10 cellular contexts compared by ENCODE assay signal in genomic region chr15:75695206-75695605, GRCh38. TPM values are rescaled to one million over a fixed set of nuclear protein-coding genes. Genes with fewer than 3 reads are reported as not detected.
DNase-seq lines count a peak whose midpoint lies in the region; TF ChIP-seq lines count a peak whose summit lies in the region.
"Had no signal": no experiment of that assay in that cellular context is flagged by ENCODE, and none has a peak within 500 bp of the region (broad histone marks: within the 10 kb centered on the region; RNA-seq: fewer than 3 reads in every experiment).

No MANE protein-coding gene starts in this region.

- H3K4me3 ChIP-seq in GM06990 (replicated peaks; ENCODE audit: low read depth, low read length) (no peak overlapping the region), dorsolateral prefrontal cortex (no peak overlapping the region), sigmoid colon (no peak overlapping the region), lower leg skin (ENCODE audit: low read depth, poor library complexity, severe bottlenecking) (no peak overlapping the region)

- DNase-seq in GM06990 (ENCODE audit: extremely low read depth, insufficient read length) = peak; percentile 57
- DNase-seq in KBM-7 = peak; percentile 39
- no peak for DNase-seq in dorsolateral prefrontal cortex
- DNase-seq in sigmoid colon = no peak
- DNase-seq in activated CD4-positive, alpha-beta T cell treated with anti-CD3 and anti-CD28 coated beads, Interleukin-2, amount 50 U/mL, for 4 hours = no peak
- DNase-seq in activated T-cell treated with anti-CD3 and anti-CD28 coated beads, Interleukin-2, amount 50 U/mL, for 48 hours = no peak
- DNase-seq in lower leg skin (ENCODE audit: low spot score in 2 of 2) = no peak
- no peak for DNase-seq in NCI-H1694 (lab: John Stamatoyannopoulos, UW)
- DNase-seq: activated gamma-delta T cell treated with Interleukin-2 at 50 U/mL for 16 hours, kidney had no signal

- no peaks in the 10 kb centered on the region for H3K27me3 ChIP-seq in GM06990 (replicated peaks; ENCODE audit: control insufficient read depth, insufficient read depth, low read length)
- no peaks in the 10 kb centered on the region for H3K27me3 ChIP-seq in dorsolateral prefrontal cortex
- no peaks in the 10 kb centered on the region for H3K27me3 ChIP-seq in sigmoid colon

- TF ChIP-seq EP300 in sigmoid colon (IDR thresholded peaks at IDR 0.05) = no peak

- H3K4me1 ChIP-seq in sigmoid colon = peaks cover 0 to 78% (median 71%) of the 10 kb centered on the region in 4 donors

- TF ChIP-seq CTCF in GM06990 (IDR thresholded peaks at IDR 0.05; ENCODE audit: insufficient read depth, low read length, poor library complexity, severe bottlenecking) (no peak), dorsolateral prefrontal cortex (IDR thresholded peaks at IDR 0.05 in 54 of 56, conservative IDR thresholded peaks at IDR 0.05 in 2 of 56; ENCODE audit: low read depth in 1 of 56, partially characterized antibody in 56 of 56) (no peak), sigmoid colon (IDR thresholded peaks at IDR 0.05) (no peak), lower leg skin (IDR thresholded peaks at IDR 0.05) (no peak)

- WGBS in sigmoid colon, 2 donors = 47 to 81% methylated on average over 6 of the region's 6 CpGs
- WGBS in lower leg skin, 2 donors = 52 to 67% methylated on average over 6 of the region's 6 CpGs

- no peaks in the 10 kb centered on the region for H3K9me3 ChIP-seq in sigmoid colon

- H3K36me3 ChIP-seq in GM06990 (ENCODE audit: control insufficient read depth, insufficient read depth, low read length) (no peaks in the 10 kb centered on the region), sigmoid colon (peaks cover 9 to 25% (median 15%) of the 10 kb centered on the region in 4 donors)

- intact Hi-C loops in dorsolateral prefrontal cortex (cut with DNase I) (no loop called here), sigmoid colon (cut with DNase I) (no loop called here), lower leg skin (cut with DNase I; ENCODE audit: low total_unique reads) (no loop called here)

- H3K27ac ChIP-seq in dorsolateral prefrontal cortex (peak overlapping the region in 43 of 59 donors; percentile 10 to 85 (median 65)), sigmoid colon (peak overlapping the region; percentile 95 to 99 (median 97))

- TF ChIP-seq POLR2A in sigmoid colon (IDR thresholded peaks at IDR 0.05) (no peak), lower leg skin (IDR thresholded peaks at IDR 0.05) (no peak)

- in situ Hi-C loops in KBM-7 (cut with MboI; ENCODE audit: low pct_unique_long_range_greater_than_20kb, low sequenced_read_pairs) = no loop called here

RNA-seq across cellular contexts. Expression of gene CSPG4, which starts 17.4 kb away (rescaled TPM):
- total RNA-seq in dorsolateral prefrontal cortex (10 to 100 TPM in 109 of 120 experiments, 1 to 10 TPM in 11; 5.6 to 30.1 (median 13.8) TPM), sigmoid colon (100 to 1,000 TPM in 2 of 4 donors, 10 to 100 TPM in 2; 45.7 to 151 (median 93.9) TPM), lower leg skin (10 to 100 TPM in 2 of 4 donors, 1 to 10 TPM in 2; 9.1 to 28.7 (median 10.5) TPM)
- polyA plus RNA-seq in sigmoid colon = 1 to 10 TPM in 1 of 3 donors, under 1 TPM in 2; 0.23 to 8.4 (median 0.60) TPM

RNA-seq across cellular contexts. Expression of gene SNX33, which starts 47.5 kb away (rescaled TPM):
- 10 to 100 TPM in 90 of 120 experiments, 1 to 10 TPM in 30; 5.9 to 32.5 (median 11.7) TPM for total RNA-seq in dorsolateral prefrontal cortex
- 10 to 100 TPM; 20.1 to 32.7 (median 25.8) TPM for total RNA-seq in sigmoid colon
- polyA plus RNA-seq in sigmoid colon = 10 to 100 TPM in 2 of 3 donors, 1 to 10 TPM in 1; 9.0 to 20.9 (median 12.7) TPM
- 10 to 100 TPM; 24.8 to 40.5 (median 35.5) TPM for total RNA-seq in lower leg skin

RNA-seq across cellular contexts. Expression of gene IMP3, which starts 55.2 kb away (rescaled TPM):
- 10 to 100 TPM; 32.2 to 67.9 (median 50.7) TPM for total RNA-seq in dorsolateral prefrontal cortex
- total RNA-seq in sigmoid colon = 100 to 1,000 TPM in 1 of 4 donors, 10 to 100 TPM in 3; 55.4 to 117 (median 84.3) TPM
- 10 to 100 TPM; 58.3 to 94.1 (median 62.0) TPM for polyA plus RNA-seq in sigmoid colon
- total RNA-seq in lower leg skin = 100 to 1,000 TPM; 161 to 204 (median 185) TPM

Comparison
In these comparisons a context has a peak if more than half of its experiments do, and no peak if none do; other contexts are left out.
1. DNase-seq: peak in GM06990 (single experiment) and KBM-7 (single experiment); none in dorsolateral prefrontal cortex (0 of 10), sigmoid colon (single experiment), activated CD4-positive, alpha-beta T cell treated with anti-CD3 and anti-CD28 coated beads, Interleukin-2, amount 50 U/mL, for 4 hours (0 of 2), activated T-cell treated with anti-CD3 and anti-CD28 coated beads, Interleukin-2, amount 50 U/mL, for 48 hours (0 of 2), lower leg skin (0 of 2) and NCI-H1694 (single experiment).